Comparison of ENCODE assay signal across 1 cellular context in genomic region chr11:8059571-8060011, GRCh38.
TF ChIP-seq lines count a peak whose summit lies in the region.

No MANE protein-coding gene starts in this region.

TF ChIP-seq in WTC11, 78 proteins besides CTCF, POLR2A, EP300 and RAD21 (continued from another document):
- no peak for TF ChIP-seq ZBTB43 (CRISPR knock-in tag; IDR thresholded peaks at IDR 0.05)
- TF ChIP-seq SMAD4 (CRISPR knock-in tag; IDR thresholded peaks at IDR 0.05): no peak
